Comparison of ENCODE assay signal across 11 cellular contexts in the genomic region with DNA sequence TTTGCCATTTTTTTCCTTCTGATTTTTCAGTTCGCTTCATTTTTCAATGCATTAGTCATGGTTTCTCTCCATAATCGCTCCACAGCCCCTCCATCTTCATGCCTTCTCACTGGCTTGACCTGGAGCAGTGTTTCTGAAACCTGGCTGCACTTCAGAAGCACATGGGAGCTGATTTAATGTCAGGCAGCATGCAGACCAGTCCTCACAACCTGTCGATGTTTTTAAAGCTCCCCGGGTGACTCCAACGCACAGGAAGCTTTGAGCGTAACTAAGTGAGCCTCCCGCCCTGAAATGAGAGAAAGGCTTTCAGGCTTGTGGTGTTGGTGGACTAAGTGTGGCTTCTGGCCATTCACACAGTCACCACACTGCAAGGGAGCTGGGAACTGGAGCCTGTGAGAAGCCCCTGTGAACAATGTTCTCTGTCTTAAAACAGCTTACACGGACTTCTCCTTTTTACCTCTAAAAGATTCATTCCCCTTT. TPM values are rescaled to one million over a fixed set of nuclear protein-coding genes. Genes with fewer than 3 reads are reported as not detected.
DNase-seq lines count a peak whose midpoint lies in the region; ATAC-seq, FAIRE-seq and TF ChIP-seq lines count a peak whose summit lies in the region.
"Had no signal": no experiment of that assay in that cellular context is flagged by ENCODE, and none has a peak within 500 bp of the region (broad histone marks: within the 10 kb centered on the region; RNA-seq: fewer than 3 reads in every experiment).

No MANE protein-coding gene starts in this region.

- intact Hi-C loops in PC-3 (cut with micrococcal nuclease) = no loop called here

- no peaks in the 10 kb centered on the region for H3F3A ChIP-seq in PC-3 (ENCODE audit: low read length, unreplicated experiment)

- H4K91ac ChIP-seq in trophoblast cell (ENCODE audit: low read depth, low read length) = no peak overlapping the region

- H2BK5ac ChIP-seq in trophoblast cell (ENCODE audit: low read depth, low read length, poor library complexity) = no peak overlapping the region

- no peak overlapping the region for H3K4me3 ChIP-seq in PC-3 (ENCODE audit: low read length)
- peak overlapping the region; percentile 24 for H3K4me3 ChIP-seq in fibroblast of mammary gland (ENCODE audit: control insufficient read depth, low read depth, low read length)
- peak overlapping the region in 2 of 3 donors; percentile 23 to 45 for H3K4me3 ChIP-seq in skeletal muscle tissue (ENCODE audit: low read length in 3 of 3)
- H3K4me3 ChIP-seq in trophoblast cell (ENCODE audit: low read depth, low read length) = no peak overlapping the region
- H3K4me3 ChIP-seq: body of pancreas, HAP-1 had no signal

- no peak overlapping the region for H3K27ac Mint-ChIP-seq in activated T-cell treated with anti-CD3 and anti-CD28 coated beads, Interleukin-2, amount 50 U/mL, for 72 hours

- no peaks in the 10 kb centered on the region for H3K36me3 Mint-ChIP-seq in activated T-cell treated with anti-CD3 and anti-CD28 coated beads, Interleukin-2, amount 50 U/mL, for 72 hours (ENCODE audit: insufficient read depth in 2 of 2)
- H3K36me3 Mint-ChIP-seq in activated T-cell treated with anti-CD3 and anti-CD28 coated beads, Interleukin-2, amount 50 U/mL, for 4 hours (ENCODE audit: insufficient read depth) = peaks cover 3% of the 10 kb centered on the region

- H3K18ac ChIP-seq in trophoblast cell (ENCODE audit: low read length) = no peak overlapping the region

- H3K9ac ChIP-seq in PC-3 (ENCODE audit: low read length) = no peak overlapping the region
- peak overlapping the region in 2 of 3 donors; percentile 58 to 63 for H3K9ac ChIP-seq in skeletal muscle tissue (ENCODE audit: low read depth in 1 of 3, low read length in 3 of 3)
- no peak overlapping the region for H3K9ac ChIP-seq in trophoblast cell (ENCODE audit: low read length)

- no peak overlapping the region for H3K27ac ChIP-seq in PC-3 (ENCODE audit: low read length)
- H3K27ac ChIP-seq in skeletal muscle tissue (ENCODE audit: low read depth, low read length) = no peak overlapping the region
- no peak overlapping the region for H3K27ac ChIP-seq in trophoblast cell (ENCODE audit: low read depth, low read length)
- H3K27ac ChIP-seq: body of pancreas, tibial nerve had no signal

- H3K27me3 Mint-ChIP-seq in activated T-cell treated with anti-CD3 and anti-CD28 coated beads, Interleukin-2, amount 50 U/mL, for 72 hours (ENCODE audit: low read depth) = peaks cover 6% of the 10 kb centered on the region
- peaks cover 5% of the 10 kb centered on the region for H3K27me3 Mint-ChIP-seq in activated T-cell treated with anti-CD3 and anti-CD28 coated beads, Interleukin-2, amount 50 U/mL, for 4 hours (ENCODE audit: low read depth)

- DNase-seq in activated T-cell treated with anti-CD3 and anti-CD28 coated beads, Interleukin-2, amount 50 U/mL, for 72 hours = peak in 1 of 2 donors; percentile 6
- no peak for DNase-seq in activated T-cell treated with anti-CD3 and anti-CD28 coated beads, Interleukin-2, amount 50 U/mL, for 4 hours
- DNase-seq in PC-3 (no peak), fibroblast of mammary gland (ENCODE audit: low read depth) (peak; percentile 47), RCC 7860 (ENCODE audit: low spot score) (no peak), trophoblast cell (no peak)

- WGBS in trophoblast cell (ENCODE audit: extremely low coverage, insufficient coverage, insufficient read length) = no CpG with 5 or more reads among the region's 8 CpGs

- H4K8ac ChIP-seq in trophoblast cell (ENCODE audit: low read depth, low read length) = no peak overlapping the region

- H4K20me1 ChIP-seq in PC-3 (ENCODE audit: low read length) = no peaks in the 10 kb centered on the region

- H3K4me3 Mint-ChIP-seq in activated T-cell treated with anti-CD3 and anti-CD28 coated beads, Interleukin-2, amount 50 U/mL, for 72 hours = peak overlapping the region; percentile 2 to 26
- no peak overlapping the region for H3K4me3 Mint-ChIP-seq in activated T-cell treated with anti-CD3 and anti-CD28 coated beads, Interleukin-2, amount 50 U/mL, for 4 hours

- H3K14ac ChIP-seq in trophoblast cell (ENCODE audit: low read length) = no peak overlapping the region

- no peaks in the 10 kb centered on the region for H3K9me3 ChIP-seq in PC-3 (ENCODE audit: low read length)
- no peaks in the 10 kb centered on the region for H3K9me3 ChIP-seq in skeletal muscle tissue (ENCODE audit: control insufficient read depth in 3 of 3, low read length in 3 of 3)
- H3K9me3 ChIP-seq in trophoblast cell (ENCODE audit: insufficient read depth, low read depth, low read length) = no peaks in the 10 kb centered on the region
- H3K9me3 ChIP-seq: body of pancreas, HAP-1, tibial nerve had no signal

- H3K4me2 ChIP-seq in PC-3 (ENCODE audit: low read length) (no peak overlapping the region), trophoblast cell (ENCODE audit: low read length) (no peak overlapping the region)

- POLR2A ChIA-PET in PC-3 (lab: Charles Lee; ENCODE audit: unreplicated experiment) = no interaction called here

- no peak overlapping the region for H4K12ac ChIP-seq in trophoblast cell (ENCODE audit: low read depth, low read length)

- FAIRE-seq in RCC 7860 (lab: Jason Lieb, UNC) = no peak

- H3K79me1 ChIP-seq in trophoblast cell (ENCODE audit: low read length) = no peaks in the 10 kb centered on the region

- H3K79me2 ChIP-seq in PC-3 (ENCODE audit: low read length) (no peaks in the 10 kb centered on the region), trophoblast cell (ENCODE audit: control insufficient read depth, insufficient read depth, low read length, poor library complexity) (no peaks in the 10 kb centered on the region)

- TF ChIP-seq CTCF in PC-3 (conservative IDR thresholded peaks at IDR 0.05; ENCODE audit: low read depth, low read length) (no peak), fibroblast of mammary gland (conservative IDR thresholded peaks at IDR 0.05; ENCODE audit: control insufficient read depth, insufficient read depth, low read depth, low read length) (no peak)

- ATAC-seq in activated T-cell treated with anti-CD3 and anti-CD28 coated beads, Interleukin-2, amount 50 U/mL, for 72 hours (replicated peaks in 1 of 2) = peak in 1 of 2 donors; percentile 32
- no peak for ATAC-seq in activated T-cell treated with anti-CD3 and anti-CD28 coated beads, Interleukin-2, amount 50 U/mL, for 4 hours
- no peak for ATAC-seq in PC-3
- ATAC-seq in GM19463 (IDR thresholded peaks at IDR 0.05; ENCODE audit: unreplicated experiment) = no peak
- ATAC-seq: body of pancreas had no signal

- no peak overlapping the region for H2BK120ac ChIP-seq in trophoblast cell (ENCODE audit: insufficient read depth, low read length, poor library complexity)

- no peak overlapping the region for H2BK12ac ChIP-seq in trophoblast cell (ENCODE audit: low read length)

- H3K36me3 ChIP-seq in PC-3 (ENCODE audit: low read depth, low read length) = no peaks in the 10 kb centered on the region
- peaks cover 0 to 13% (median 6%) of the 10 kb centered on the region in 3 donors for H3K36me3 ChIP-seq in skeletal muscle tissue (ENCODE audit: control insufficient read depth in 3 of 3, insufficient read depth in 3 of 3, low read length in 3 of 3)
- peaks cover 3 to 6% of the 10 kb centered on the region in 2 experiments for H3K36me3 ChIP-seq in trophoblast cell (ENCODE audit: control insufficient read depth in 1 of 2, insufficient read depth in 2 of 2, low read length in 2 of 2)

- CTCF ChIA-PET in PC-3 (lab: Charles Lee) = no interaction called here

- H3K4me1 ChIP-seq in PC-3 (ENCODE audit: insufficient read depth, low read length) (no peaks in the 10 kb centered on the region), skeletal muscle tissue (ENCODE audit: control insufficient read depth in 3 of 3, insufficient read depth in 3 of 3, low read length in 3 of 3) (peaks cover 4 to 7% (median 6%) of the 10 kb centered on the region in 3 donors), trophoblast cell (ENCODE audit: control insufficient read depth in 1 of 2, insufficient read depth in 2 of 2, low read length in 2 of 2) (no peaks in the 10 kb centered on the region)
- H3K4me1 ChIP-seq: body of pancreas had no signal

- BruUV-seq in PC-3 (replicated peaks; lab: Mats Ljungman, UMichigan) = no TSS peak

- H3K23ac ChIP-seq in trophoblast cell (ENCODE audit: low read length) = no peak overlapping the region

- H3K9me2 ChIP-seq in PC-3 (replicated peaks; ENCODE audit: low read length) = no peaks in the 10 kb centered on the region

- no peaks in the 10 kb centered on the region for H3K27me3 ChIP-seq in PC-3 (ENCODE audit: low read length)
- H3K27me3 ChIP-seq in skeletal muscle tissue (ENCODE audit: control insufficient read depth in 3 of 3, insufficient read depth in 3 of 3, low read length in 3 of 3) = no peaks in the 10 kb centered on the region
- H3K27me3 ChIP-seq in trophoblast cell (ENCODE audit: insufficient read depth, low read length) = no peaks in the 10 kb centered on the region
- H3K27me3 ChIP-seq: body of pancreas, tibial nerve had no signal

- no peak overlapping the region for H3K4ac ChIP-seq in trophoblast cell (ENCODE audit: low read depth, low read length)

- H3K4me1 Mint-ChIP-seq in activated T-cell treated with anti-CD3 and anti-CD28 coated beads, Interleukin-2, amount 50 U/mL, for 72 hours (ENCODE audit: low read depth) = peaks cover 13% of the 10 kb centered on the region
- H3K4me1 Mint-ChIP-seq in activated T-cell treated with anti-CD3 and anti-CD28 coated beads, Interleukin-2, amount 50 U/mL, for 4 hours (ENCODE audit: low read depth) = peaks cover 6% of the 10 kb centered on the region

- H2AFZ ChIP-seq in PC-3 (ENCODE audit: low read length) = 0 out of 2 replicates have a peak overlapping the region, but pooled peaks have one; percentile 7
- no peak overlapping the region for H2AFZ ChIP-seq in trophoblast cell (ENCODE audit: insufficient read depth, low read length, poor library complexity)

- H3K9me3 Mint-ChIP-seq in activated T-cell treated with anti-CD3 and anti-CD28 coated beads, Interleukin-2, amount 50 U/mL, for 72 hours = no peaks in the 10 kb centered on the region
- no peaks in the 10 kb centered on the region for H3K9me3 Mint-ChIP-seq in activated T-cell treated with anti-CD3 and anti-CD28 coated beads, Interleukin-2, amount 50 U/mL, for 4 hours

- no peak overlapping the region for H2AK5ac ChIP-seq in trophoblast cell (ENCODE audit: low read length)

RNA-seq across cellular contexts. Expression of a gene that starts 16.8 kb away (rescaled TPM):
- 10 to 100 TPM; 44.1 to 53.6 TPM for total RNA-seq in activated T-cell treated with anti-CD3 and anti-CD28 coated beads, Interleukin-2, amount 50 U/mL, for 72 hours
- 10 to 100 TPM; 68.5 to 72.0 (median 70.6) TPM for total RNA-seq in activated T-cell treated with anti-CD3 and anti-CD28 coated beads, Interleukin-2, amount 50 U/mL, for 4 hours
- 84.1 and 102 TPM in 2 replicates for total RNA-seq in PC-3 (2014; rRNA removed)
- total RNA-seq in skeletal muscle tissue = 20.9 TPM
- polyA plus RNA-seq in trophoblast cell (2013) = 26.8 and 27.0 TPM in 2 replicates

RNA-seq across cellular contexts. Expression of a gene that starts 31.7 kb away (rescaled TPM):
- total RNA-seq in activated T-cell treated with anti-CD3 and anti-CD28 coated beads, Interleukin-2, amount 50 U/mL, for 72 hours = 10 to 100 TPM in 1 of 2 donors, 1 to 10 TPM in 1; 9.7 to 11.0 TPM
- total RNA-seq in activated T-cell treated with anti-CD3 and anti-CD28 coated beads, Interleukin-2, amount 50 U/mL, for 4 hours = 1 to 10 TPM; 7.6 to 8.4 (median 8.3) TPM
- total RNA-seq in PC-3 (2014; rRNA removed) (7.3 and 9.7 TPM in 2 replicates), skeletal muscle tissue (5.2 TPM)
- polyA plus RNA-seq in trophoblast cell (2013) = 7.6 and 8.3 TPM in 2 replicates

RNA-seq across cellular contexts. Expression of a gene that starts 31.9 kb away (rescaled TPM):
- 10 to 100 TPM; 25.8 to 28.7 TPM for total RNA-seq in activated T-cell treated with anti-CD3 and anti-CD28 coated beads, Interleukin-2, amount 50 U/mL, for 72 hours
- 10 to 100 TPM; 27.3 to 33.7 (median 33.4) TPM for total RNA-seq in activated T-cell treated with anti-CD3 and anti-CD28 coated beads, Interleukin-2, amount 50 U/mL, for 4 hours
- total RNA-seq in PC-3 (2014; rRNA removed) (34.7 and 40.5 TPM in 2 replicates), skeletal muscle tissue (19.3 TPM)
- polyA plus RNA-seq in trophoblast cell (2013) = 19.0 and 19.7 TPM in 2 replicates

RNA-seq across cellular contexts. Expression of a gene that starts 37.7 kb away (rescaled TPM):
- 1 to 10 TPM; 2.7 to 3.2 TPM for total RNA-seq in activated T-cell treated with anti-CD3 and anti-CD28 coated beads, Interleukin-2, amount 50 U/mL, for 72 hours
- under 1 TPM; 0.11 to 0.24 (median 0.23) TPM for total RNA-seq in activated T-cell treated with anti-CD3 and anti-CD28 coated beads, Interleukin-2, amount 50 U/mL, for 4 hours
- 0.26 TPM in 1 of 2 replicates, not detected in the other for total RNA-seq in PC-3 (2014; rRNA removed)
- 0.52 TPM for total RNA-seq in skeletal muscle tissue
- polyA plus RNA-seq in trophoblast cell (2013) = 0.43 and 0.56 TPM in 2 replicates

Comparison
In these comparisons a context has a peak if more than half of its experiments do, and no peak if none do; other contexts are left out.
1. H3K4me3 ChIP-seq: peak in fibroblast of mammary gland (single experiment) and skeletal muscle tissue (2 of 3); none in PC-3 (single experiment) and trophoblast cell (single experiment).
2. H3K9ac ChIP-seq: peak in skeletal muscle tissue (2 of 3); none in PC-3 (single experiment) and trophoblast cell (single experiment).